ENCODE assay signal across 26 cellular contexts in genomic region chr11:61142424-61142823, GRCh38. TPM values are rescaled to one million over a fixed set of nuclear protein-coding genes. Genes with fewer than 3 reads are reported as not detected.
DNase-seq lines count a peak whose midpoint lies in the region; TF ChIP-seq lines count a peak whose summit lies in the region.
"Had no signal": no experiment of that assay in that cellular context is flagged by ENCODE, and none has a peak within 500 bp of the region (broad histone marks: within the 10 kb centered on the region; RNA-seq: fewer than 3 reads in every experiment).

No MANE protein-coding gene starts in this region.

- H3K4me1 ChIP-seq in HEK293 (ENCODE audit: control insufficient read depth, insufficient read depth, low read length), result no peaks in the 10 kb centered on the region

- no peak overlapping the region for H3K27ac ChIP-seq in HEK293 (ENCODE audit: extremely low read depth, low read depth, low read length)
- H3K27ac ChIP-seq: parathyroid adenoma, SJCRH30 had no signal

- POLR2A ChIA-PET in HEK293 (lab: Yijun Ruan, JAX), result no interaction called here

- no peak for DNase-seq in T-helper 2 cell treated with Interferon-gamma antibody and Interleukin-4, amounts not matched to agents 5 μg/mL and 100 μg/mL, for 36 hours (ENCODE audit: low spot score)
- DNase-seq in T-helper 2 cell (no peak), nephron progenitor cell (no peak), activated gamma-delta T cell (lab: John Stamatoyannopoulos, UW) (no peak), NCI-H526 (lab: John Stamatoyannopoulos, UW) (no peak)
- DNase-seq in activated CD8-positive, alpha-beta memory T cell treated with anti-CD3 and anti-CD28 coated beads, Interleukin-2, amount 50 U/mL, for 4 hours, result no peak
- DNase-seq: activated CD4-positive, alpha-beta T cell treated with anti-CD3 and anti-CD28 coated beads, Interleukin-2, amount 50 U/mL, for 1 hour; activated CD8-positive, alpha-beta memory T cell treated with anti-CD3 and anti-CD28 coated beads, Interleukin-2, amount 10 ng/mL, durations not matched to agents 7 days and 5 days; CD4-positive, alpha-beta T cell; DND-41; Kasumi-1; NCI-H446; NCI-H82; retina; RPMI8226; SJCRH30; substantia nigra; trophoblast cell had no signal

- no peaks in the 10 kb centered on the region for H3K9me3 Mint-ChIP-seq in T-helper 2 cell treated with Interferon-gamma antibody and Interleukin-4, amounts not matched to agents 5 μg/mL and 100 μg/mL, for 36 hours
- H3K9me3 Mint-ChIP-seq in brain (no peaks in the 10 kb centered on the region), nephron progenitor cell (no peaks in the 10 kb centered on the region)
- H3K9me3 Mint-ChIP-seq: CD4-positive, alpha-beta T cell; memory B cell; nephron; stimulated activated memory B cell treated with anti-CD40 and anti-IgM and Interleukin-4, amounts not matched to agents 10 μg/mL and 1 μg/mL and 100 μg/mL, for 72 hours had no signal

- CTCF ChIA-PET in HEK293 (lab: Yijun Ruan, JAX), result interaction anchor here (0.6 to 1.6 kb wide), 3 partner anchors 12 to 1284 kb away, joined by 3 to 6 read pairs (median 4); no protein-coding TSS in a partner anchor

- peak overlapping the region; percentile 10 for H3K27ac Mint-ChIP-seq in T-helper 2 cell treated with Interferon-gamma antibody and Interleukin-4, amounts not matched to agents 5 μg/mL and 100 μg/mL, for 36 hours
- peak overlapping the region in 3 of 5 experiments; percentile 22 to 57 (median 28) for H3K27ac Mint-ChIP-seq in brain
- peak overlapping the region; percentile 81 for H3K27ac Mint-ChIP-seq in nephron progenitor cell
- H3K27ac Mint-ChIP-seq: activated CD8-positive, alpha-beta memory T cell treated with anti-CD3 and anti-CD28 coated beads, Interleukin-2, amount 10 ng/mL, durations not matched to agents 7 days and 5 days; activated naive CD8-positive, alpha-beta T cell; CD4-positive, alpha-beta T cell had no signal

- H3K4me3 ChIP-seq in HEK293 (ENCODE audit: low read depth, low read length), result no peak overlapping the region
- H3K4me3 ChIP-seq: SJCRH30, skin epidermis had no signal

- H3K36me3 Mint-ChIP-seq in T-helper 2 cell treated with Interferon-gamma antibody and Interleukin-4, amounts not matched to agents 5 μg/mL and 100 μg/mL, for 36 hours (ENCODE audit: low read depth), result no peaks in the 10 kb centered on the region
- peaks cover 4% of the 10 kb centered on the region for H3K36me3 Mint-ChIP-seq in brain
- H3K36me3 Mint-ChIP-seq in nephron progenitor cell (ENCODE audit: low read depth), result peaks cover 14% of the 10 kb centered on the region
- H3K36me3 Mint-ChIP-seq: activated CD8-positive, alpha-beta memory T cell treated with anti-CD3 and anti-CD28 coated beads, Interleukin-2, amount 10 ng/mL, durations not matched to agents 7 days and 5 days had no signal

- no peak overlapping the region for H3K4me3 Mint-ChIP-seq in T-helper 2 cell treated with Interferon-gamma antibody and Interleukin-4, amounts not matched to agents 5 μg/mL and 100 μg/mL, for 36 hours
- H3K4me3 Mint-ChIP-seq in brain, result no peak overlapping the region
- H3K4me3 Mint-ChIP-seq in nephron progenitor cell, result no peak overlapping the region
- H3K4me3 Mint-ChIP-seq: activated CD8-positive, alpha-beta memory T cell treated with anti-CD3 and anti-CD28 coated beads, Interleukin-2, amount 10 ng/mL, durations not matched to agents 7 days and 5 days; activated naive CD8-positive, alpha-beta T cell; CD4-positive, alpha-beta T cell; memory B cell; nephron; stimulated activated memory B cell treated with anti-CD40 and anti-IgM and Interleukin-4, amounts not matched to agents 10 μg/mL and 1 μg/mL and 100 μg/mL, for 72 hours had no signal

- H3K9me3 ChIP-seq in HEK293 (ENCODE audit: control insufficient read depth, insufficient read depth, low read depth, low read length), result no peaks in the 10 kb centered on the region
- H3K9me3 ChIP-seq: SJCRH30 had no signal

- TF ChIP-seq CTCF in HEK293 (tag by site-specific recombination; IDR thresholded peaks at IDR 0.05) (no peak), brain (conservative IDR thresholded peaks at IDR 0.05) (no peak), nephron progenitor cell (IDR thresholded peaks at IDR 0.05) (no peak)

- no peaks in the 10 kb centered on the region for H3K27me3 Mint-ChIP-seq in T-helper 2 cell treated with Interferon-gamma antibody and Interleukin-4, amounts not matched to agents 5 μg/mL and 100 μg/mL, for 36 hours (ENCODE audit: low read depth)
- H3K27me3 Mint-ChIP-seq in brain (peaks cover 7% of the 10 kb centered on the region), nephron progenitor cell (ENCODE audit: low read depth, poor library complexity) (peaks cover 3% of the 10 kb centered on the region)
- H3K27me3 Mint-ChIP-seq: activated CD8-positive, alpha-beta memory T cell treated with anti-CD3 and anti-CD28 coated beads, Interleukin-2, amount 10 ng/mL, durations not matched to agents 7 days and 5 days; activated naive CD8-positive, alpha-beta T cell; CD4-positive, alpha-beta T cell; memory B cell; stimulated activated memory B cell treated with anti-CD40 and anti-IgM and Interleukin-4, amounts not matched to agents 10 μg/mL and 1 μg/mL and 100 μg/mL, for 72 hours had no signal

- H3K36me3 ChIP-seq in HEK293 (ENCODE audit: control insufficient read depth in 2 of 2, insufficient read depth in 1 of 2, low read length in 2 of 2), result peaks cover 0 to 9% of the 10 kb centered on the region in 2 experiments; a peak in 1 of 3 replicates
- H3K36me3 ChIP-seq: SJCRH30 had no signal

- H3K4me1 Mint-ChIP-seq in T-helper 2 cell treated with Interferon-gamma antibody and Interleukin-4, amounts not matched to agents 5 μg/mL and 100 μg/mL, for 36 hours (ENCODE audit: low read depth), result peaks cover 2% of the 10 kb centered on the region
- H3K4me1 Mint-ChIP-seq in brain (peaks cover 29% of the 10 kb centered on the region), nephron progenitor cell (peaks cover 44% of the 10 kb centered on the region)

TF ChIP-seq in HEK293, 187 proteins besides CTCF, POLR2A, EP300 and RAD21:
- TF ChIP-seq PRDM4 (tag by site-specific recombination; IDR thresholded peaks at IDR 0.05), result peak; percentile 44; the same call in 1 of the 2 replicates
- TF ChIP-seq ZNF707 (tag by site-specific recombination; IDR thresholded peaks at IDR 0.05), result no peak
- TF ChIP-seq ZBTB20 (tag by site-specific recombination; IDR thresholded peaks at IDR 0.05), result no peak

RNA-seq across cellular contexts. Expression of gene VPS37C, which starts 18.8 kb away (rescaled TPM):
- polyA plus RNA-seq in brain (ENCODE audit: insufficient read depth, low read depth, low replicate concordance), result 19.0 TPM

RNA-seq across cellular contexts. Expression of gene CD5, which starts 40.1 kb away (rescaled TPM):
- 0.29 TPM for polyA plus RNA-seq in brain (ENCODE audit: insufficient read depth, low read depth, low replicate concordance)

Comparison
In these comparisons a context has a peak if more than half of its experiments do, and no peak if none do; other contexts are left out.
1. H3K27ac Mint-ChIP-seq: peak in every context shown above with its lines; median percentile 81 in nephron progenitor cell; 28 in brain; 10 in T-helper 2 cell treated with Interferon-gamma antibody and Interleukin-4, amounts not matched to agents 5 μg/mL and 100 μg/mL, for 36 hours.